1 cellular context compared by ENCODE assay signal in genomic region chr20:36951977-36952738, GRCh38.
TF ChIP-seq lines count a peak whose summit lies in the region.

No MANE protein-coding gene starts in this region.

TF ChIP-seq in HEK293, 187 proteins besides CTCF, POLR2A, EP300 and RAD21 (continued from another document and continues in another):
- no peak for TF ChIP-seq ZNF473 (tag by site-specific recombination; IDR thresholded peaks at IDR 0.05)
- peak; percentile 2; the same call in 1 of the 2 replicates for TF ChIP-seq KLF1 (tag by site-specific recombination; IDR thresholded peaks at IDR 0.05)
- no peak for TF ChIP-seq ZNF133 (tag by site-specific recombination; IDR thresholded peaks at IDR 0.05)
- TF ChIP-seq SALL2 (tag by site-specific recombination; IDR thresholded peaks at IDR 0.05; ENCODE audit: borderline replicate concordance), result no peak
- no peak for TF ChIP-seq ZBTB6 (tag by site-specific recombination; IDR thresholded peaks at IDR 0.05)
- TF ChIP-seq ZSCAN18 (tag by site-specific recombination; IDR thresholded peaks at IDR 0.05), result no peak
- no peak for TF ChIP-seq KLF7 (tag by site-specific recombination; IDR thresholded peaks at IDR 0.05; ENCODE audit: borderline replicate concordance)
- TF ChIP-seq HIC1 (tag by site-specific recombination; IDR thresholded peaks at IDR 0.05), result no peak
- no peak for TF ChIP-seq ZXDB (tag by site-specific recombination; IDR thresholded peaks at IDR 0.05)
- TF ChIP-seq ZNF768 (tag by site-specific recombination; IDR thresholded peaks at IDR 0.05), result no peak
- TF ChIP-seq ZNF404 (tag by site-specific recombination; IDR thresholded peaks at IDR 0.05), result no peak
- no peak for TF ChIP-seq ZNF239 (tag by site-specific recombination; IDR thresholded peaks at IDR 0.05)
- no peak for TF ChIP-seq FEZF1 (tag by site-specific recombination; IDR thresholded peaks at IDR 0.05)
- TF ChIP-seq ZNF174 (tag by site-specific recombination; IDR thresholded peaks at IDR 0.05), result no peak
- no peak for TF ChIP-seq ZBTB17 (tag by site-specific recombination; IDR thresholded peaks at IDR 0.05)
- TF ChIP-seq ZNF366 (tag by site-specific recombination; conservative IDR thresholded peaks at IDR 0.05), result peak; percentile 83; the same call in 1 of the 2 replicates
- TF ChIP-seq ZNF580 (tag by site-specific recombination; IDR thresholded peaks at IDR 0.05), result no peak
- 0 out of 2 replicates have a peak, but pooled peaks have one; percentile 18 for TF ChIP-seq ZNF76 (tag by site-specific recombination; IDR thresholded peaks at IDR 0.05; ENCODE audit: borderline replicate concordance, low read depth)
- no peak for TF ChIP-seq PRDM6 (tag by site-specific recombination; IDR thresholded peaks at IDR 0.05)
- no peak for TF ChIP-seq ZNF530 (tag by site-specific recombination; IDR thresholded peaks at IDR 0.05; ENCODE audit: low read depth)
- no peak for TF ChIP-seq ZNF37A (tag by site-specific recombination; IDR thresholded peaks at IDR 0.05)
- no peak for TF ChIP-seq ZNF629 (tag by site-specific recombination; IDR thresholded peaks at IDR 0.05)
- TF ChIP-seq ZBTB8A (tag by site-specific recombination; IDR thresholded peaks at IDR 0.05), result no peak
- no peak for TF ChIP-seq ZNF624 (tag by site-specific recombination; IDR thresholded peaks at IDR 0.05)
- no peak for TF ChIP-seq ZSCAN4 (tag by site-specific recombination; IDR thresholded peaks at IDR 0.05)
- no peak for TF ChIP-seq ZSCAN5A (tag by site-specific recombination; IDR thresholded peaks at IDR 0.05)
- no peak for TF ChIP-seq YY1 (tag by site-specific recombination; IDR thresholded peaks at IDR 0.05)
- no peak for TF ChIP-seq ZNF701 (tag by site-specific recombination; IDR thresholded peaks at IDR 0.05)
- TF ChIP-seq ZNF248 (tag by site-specific recombination; IDR thresholded peaks at IDR 0.05), result no peak
- TF ChIP-seq PRDM1 (tag by site-specific recombination; IDR thresholded peaks at IDR 0.05), result 0 out of 2 replicates have a peak, but pooled peaks have one; percentile 4
- no peak for TF ChIP-seq REST (tag by site-specific recombination; IDR thresholded peaks at IDR 0.05)
- TF ChIP-seq MZF1 (tag by site-specific recombination; IDR thresholded peaks at IDR 0.05; ENCODE audit: borderline replicate concordance), result no peak
- no peak for TF ChIP-seq ZEB2 (tag by site-specific recombination; IDR thresholded peaks at IDR 0.05)
- TF ChIP-seq KLF9 (tag by site-specific recombination; IDR thresholded peaks at IDR 0.05; ENCODE audit: low read depth), result no peak
- TF ChIP-seq ZNF449 (tag by site-specific recombination; IDR thresholded peaks at IDR 0.05), result no peak
- TF ChIP-seq YY2 (tag by site-specific recombination; IDR thresholded peaks at IDR 0.05), result no peak
- TF ChIP-seq ZNF138 (tag by site-specific recombination; IDR thresholded peaks at IDR 0.05; ENCODE audit: borderline replicate concordance), result no peak
- no peak for TF ChIP-seq GLIS1 (tag by site-specific recombination; IDR thresholded peaks at IDR 0.05)
- TF ChIP-seq ZNF426 (tag by site-specific recombination; IDR thresholded peaks at IDR 0.05), result no peak
- no peak for TF ChIP-seq ZBTB10 (tag by site-specific recombination; IDR thresholded peaks at IDR 0.05)
- TF ChIP-seq PBX3 (CRISPR knock-in tag; IDR thresholded peaks at IDR 0.05), result no peak
- no peak for TF ChIP-seq TRIM28 (IDR thresholded peaks at IDR 0.05; ENCODE audit: borderline replicate concordance, low read length)
- TF ChIP-seq ZIC2 (tag by site-specific recombination; IDR thresholded peaks at IDR 0.05), result no peak
